ENCODE assay signal across 18 cellular contexts in the genomic region with DNA sequence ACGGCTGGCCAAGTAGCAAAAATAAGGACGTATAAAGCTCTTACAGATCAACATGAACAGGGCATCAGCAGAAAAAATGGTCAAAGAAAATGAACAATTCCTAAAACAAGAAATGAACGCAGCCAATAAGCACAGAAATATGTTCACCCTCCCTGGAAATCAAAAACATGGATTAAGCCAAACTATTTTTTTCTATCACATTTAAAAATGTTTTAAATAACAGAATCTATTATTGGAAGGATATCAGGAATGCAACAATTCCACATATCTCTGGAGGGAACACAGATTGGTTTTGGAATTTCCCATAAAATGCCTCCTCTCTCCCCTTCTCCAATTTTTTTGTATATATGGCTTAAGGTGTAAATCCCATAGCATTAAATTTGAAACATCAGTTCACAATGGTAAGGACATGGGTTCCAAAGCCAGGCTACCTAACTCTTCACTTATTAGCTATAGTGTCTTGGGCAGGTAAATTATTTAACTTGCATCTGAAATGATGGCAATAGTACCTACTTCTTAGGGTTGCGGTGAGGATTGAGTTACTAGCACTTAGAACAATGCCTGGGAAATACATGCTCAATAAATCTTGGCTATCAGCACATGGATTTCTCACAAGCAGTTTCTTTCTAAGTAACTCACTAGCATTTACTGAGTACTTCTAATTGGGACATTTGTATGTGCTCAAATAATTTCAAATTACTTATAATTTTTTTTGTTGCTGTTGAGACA. TPM values are rescaled to one million over a fixed set of nuclear protein-coding genes. Genes with fewer than 3 reads are reported as not detected.
A peak's percentile ranks its signal among the peaks of the same experiment; 100 is the strongest.
DNase-seq lines count a peak whose midpoint lies in the region; ATAC-seq and TF ChIP-seq lines count a peak whose summit lies in the region.
"Had no signal": no experiment of that assay in that cellular context is flagged by ENCODE, and none has a peak within 500 bp of the region (broad histone marks: within the 10 kb centered on the region; RNA-seq: fewer than 3 reads in every experiment).

No MANE protein-coding gene starts in this region.

- H3K4me3 Mint-ChIP-seq in HFFc6: no peak overlapping the region
- no peak overlapping the region for H3K4me3 Mint-ChIP-seq in activated CD4-positive, alpha-beta memory T cell treated with anti-CD3 and anti-CD28 coated beads for 36 hours
- H3K4me3 Mint-ChIP-seq: CD4-positive, CD25-positive, alpha-beta regulatory T cell had no signal

- peak overlapping the region; percentile 5 for H3K27ac ChIP-seq in skeletal muscle tissue (ENCODE audit: low read depth, low read length)

- peaks cover 25% of the 10 kb centered on the region for H3K36me3 Mint-ChIP-seq in HFFc6 (ENCODE audit: low read depth)
- no peaks in the 10 kb centered on the region for H3K36me3 Mint-ChIP-seq in activated CD4-positive, alpha-beta memory T cell treated with anti-CD3 and anti-CD28 coated beads for 36 hours
- H3K36me3 Mint-ChIP-seq: CD4-positive, CD25-positive, alpha-beta regulatory T cell had no signal

- H3K9ac ChIP-seq in skeletal muscle tissue (ENCODE audit: low read depth in 1 of 3, low read length in 3 of 3): no peak overlapping the region

- no peaks in the 10 kb centered on the region for H3K9me3 Mint-ChIP-seq in HFFc6
- H3K9me3 Mint-ChIP-seq in activated CD4-positive, alpha-beta memory T cell treated with anti-CD3 and anti-CD28 coated beads for 36 hours: no peaks in the 10 kb centered on the region

- H3K4me3 ChIP-seq in AG10803 (ENCODE audit: low read length) (no peak overlapping the region), fibroblast of mammary gland (ENCODE audit: control insufficient read depth, low read depth, low read length) (no peak overlapping the region), skeletal muscle tissue (ENCODE audit: low read length in 3 of 3) (no peak overlapping the region)
- H3K4me3 ChIP-seq: HAP-1, K562 had no signal

- no peaks in the 10 kb centered on the region; the same call in 1 of the 2 replicates for H3K27me3 Mint-ChIP-seq in HFFc6 (ENCODE audit: insufficient read depth)
- H3K27me3 Mint-ChIP-seq in activated CD4-positive, alpha-beta memory T cell treated with anti-CD3 and anti-CD28 coated beads for 36 hours: peaks cover 15% of the 10 kb centered on the region

- H3K9me3 ChIP-seq in skeletal muscle tissue (ENCODE audit: control insufficient read depth in 3 of 3, low read length in 3 of 3): no peaks in the 10 kb centered on the region
- H3K9me3 ChIP-seq: HAP-1 had no signal

- no peak for TF ChIP-seq CTCF in AG10803 (conservative IDR thresholded peaks at IDR 0.05; ENCODE audit: low read length)
- no peak for TF ChIP-seq CTCF in HFFc6 (IDR thresholded peaks at IDR 0.05)
- TF ChIP-seq CTCF in fibroblast of mammary gland (conservative IDR thresholded peaks at IDR 0.05; ENCODE audit: control insufficient read depth, insufficient read depth, low read depth, low read length): no peak

- H3K27ac Mint-ChIP-seq in HFFc6: peak overlapping the region; percentile 37
- no peak overlapping the region for H3K27ac Mint-ChIP-seq in activated CD4-positive, alpha-beta memory T cell treated with anti-CD3 and anti-CD28 coated beads for 36 hours
- H3K27ac Mint-ChIP-seq: B cell; CD4-positive, CD25-positive, alpha-beta regulatory T cell had no signal

- peaks cover 78% of the 10 kb centered on the region for H3K4me1 Mint-ChIP-seq in HFFc6 (ENCODE audit: low read depth)
- peaks cover 3% of the 10 kb centered on the region for H3K4me1 Mint-ChIP-seq in activated CD4-positive, alpha-beta memory T cell treated with anti-CD3 and anti-CD28 coated beads for 36 hours (ENCODE audit: low read depth)
- H3K4me1 Mint-ChIP-seq: CD4-positive, CD25-positive, alpha-beta regulatory T cell had no signal

- no peaks in the 10 kb centered on the region for H3K27me3 ChIP-seq in skeletal muscle tissue (ENCODE audit: control insufficient read depth in 3 of 3, insufficient read depth in 3 of 3, low read length in 3 of 3)

- no peaks in the 10 kb centered on the region for H3K36me3 ChIP-seq in skeletal muscle tissue (ENCODE audit: control insufficient read depth in 3 of 3, insufficient read depth in 3 of 3, low read length in 3 of 3)
- H3K36me3 ChIP-seq: HAP-1 had no signal

- peak; percentile 35 for DNase-seq in AG10803 (ENCODE audit: low read depth)
- no peak for DNase-seq in HFFc6
- peak; percentile 38 for DNase-seq in fibroblast of mammary gland (ENCODE audit: low read depth)
- DNase-seq in NCI-H446 (lab: John Stamatoyannopoulos, UW): no peak
- no peak for DNase-seq in activated CD4-positive, alpha-beta memory T cell treated with anti-CD3 and anti-CD28 coated beads for 36 hours
- DNase-seq: CD4-positive, CD25-positive, alpha-beta regulatory T cell; COR-L47; DMS 273 treated with DMSO at 0.1 percent for 48 hours; NCI-H1105 treated with DMSO at 0.1 percent for 48 hours; NCI-H1694; NCI-H2081 treated with DMSO at 0.1 percent for 48 hours; NK-92 treated with Interleukin-12 subunit alpha and Interleukin-12 subunit beta, amount 100 ng/mL, for 24 hours; Right ventricle myocardium superior had no signal

- CTCF ChIA-PET in activated CD4-positive, alpha-beta memory T cell treated with anti-CD3 and anti-CD28 coated beads for 36 hours (lab: Charles Lee): interaction anchor here (0.6 to 1.7 kb wide), 2 partner anchors 31 kb away, joined by 3 to 9 read pairs; no protein-coding TSS in a partner anchor

- H3K4me1 ChIP-seq in skeletal muscle tissue (ENCODE audit: control insufficient read depth in 3 of 3, insufficient read depth in 3 of 3, low read length in 3 of 3): peaks cover 24 to 47% (median 44%) of the 10 kb centered on the region in 3 donors

- intact Hi-C loops in activated CD4-positive, alpha-beta memory T cell treated with anti-CD3 and anti-CD28 coated beads for 36 hours (cut with micrococcal nuclease): no loop called here

- POLR2A ChIA-PET in activated CD4-positive, alpha-beta memory T cell treated with anti-CD3 and anti-CD28 coated beads for 36 hours (lab: Charles Lee): no interaction called here

- ATAC-seq in GM21526 (IDR thresholded peaks at IDR 0.05; ENCODE audit: low FRiP score, unreplicated experiment): no peak
- ATAC-seq: K562 had no signal

RNA-seq across cellular contexts. Expression of a gene that starts 10.1 kb away (rescaled TPM):
- 100 to 1,000 TPM; 119 to 309 (median 142) TPM for total RNA-seq in HFFc6 (2021; fragmentation: NEBNext Ultra II Directional; extraction: Animal tissue kit (Norgen Biotek cat#: 25700))
- total RNA-seq in skeletal muscle tissue: 100 TPM
- total RNA-seq in activated CD4-positive, alpha-beta memory T cell treated with anti-CD3 and anti-CD28 coated beads for 36 hours: 1 to 10 TPM; 3.8 to 4.1 TPM
- total RNA-seq: CD4-positive, CD25-positive, alpha-beta regulatory T cell had no signal

Comparison
In these comparisons a context has a peak if more than half of its experiments do, and no peak if none do; other contexts are left out.
1. DNase-seq: peak in AG10803 (single experiment) and fibroblast of mammary gland (single experiment); none in HFFc6 (single experiment), NCI-H446 (0 of 2) and activated CD4-positive, alpha-beta memory T cell treated with anti-CD3 and anti-CD28 coated beads for 36 hours (single experiment).
2. RNA of a gene that starts 10.1 kb away (total RNA-seq): 119 to 309 TPM in HFFc6 and 100 TPM in skeletal muscle tissue (single experiment); 3.8 to 4.1 TPM in activated CD4-positive, alpha-beta memory T cell treated with anti-CD3 and anti-CD28 coated beads for 36 hours; every median in the first group is over 10 times any median in the second.